11 cellular contexts compared by ENCODE assay signal in genomic region chr10:77971804-77972144, GRCh38. TPM values are rescaled to one million over a fixed set of nuclear protein-coding genes. Genes with fewer than 3 reads are reported as not detected.
DNase-seq lines count a peak whose midpoint lies in the region; ATAC-seq and TF ChIP-seq lines count a peak whose summit lies in the region.
"Had no signal": no experiment of that assay in that cellular context is flagged by ENCODE, and none has a peak within 500 bp of the region (broad histone marks: within the 10 kb centered on the region; RNA-seq: fewer than 3 reads in every experiment).

No MANE protein-coding gene starts in this region.

- H3K4me2 ChIP-seq in H9 (ENCODE audit: insufficient read depth, insufficient read length, low read length): no peak overlapping the region

- WGBS in H9 (ENCODE audit: extremely low coverage, insufficient read length, low lambda C conversion rate): no CpG with 5 or more reads among the region's 3 CpGs

- ATAC-seq in activated naive CD8-positive, alpha-beta T cell treated with anti-CD3 and anti-CD28 coated beads, Interleukin-2, amount 50 U/mL, for 24 hours: no peak
- ATAC-seq in left lung (no peak), HG03280 (IDR thresholded peaks at IDR 0.05; ENCODE audit: unreplicated experiment) (no peak)
- no peak for ATAC-seq in stimulated activated effector memory CD8-positive, alpha-beta T cell treated with anti-CD3 and anti-CD28 coated beads, Interleukin-12 subunit alpha, Interleukin-12 subunit beta, amount 100 ng/mL, for 72 hours

- TF ChIP-seq CTCF in H9 (conservative IDR thresholded peaks at IDR 0.05): no peak
- TF ChIP-seq CTCF in left lung (IDR thresholded peaks at IDR 0.05): no peak
- TF ChIP-seq CTCF in GM10266 (IDR thresholded peaks at IDR 0.05; ENCODE audit: control insufficient read depth, insufficient read depth, low read depth, missing control alignments): no peak

- H3K27ac Mint-ChIP-seq in H9: peak overlapping the region in 2 of 3 experiments; percentile 18 to 82; a peak in 2 of 7 replicates
- H3K27ac Mint-ChIP-seq in activated naive CD8-positive, alpha-beta T cell treated with anti-CD3 and anti-CD28 coated beads, Interleukin-2, amount 50 U/mL, for 24 hours: peak overlapping the region; percentile 68
- H3K27ac Mint-ChIP-seq in stimulated activated effector memory CD8-positive, alpha-beta T cell treated with anti-CD3 and anti-CD28 coated beads, Interleukin-12 subunit alpha, Interleukin-12 subunit beta, amount 100 ng/mL, for 72 hours: peak overlapping the region; percentile 84

- H2BK12ac ChIP-seq in H9 (ENCODE audit: insufficient read length, low read depth, low read length): no peak overlapping the region

- H3K4ac ChIP-seq in H9 (ENCODE audit: low read depth, low read length): no peak overlapping the region

- H2BK15ac ChIP-seq in H9 (ENCODE audit: low read depth, low read length): no peak overlapping the region

- H3K36me3 Mint-ChIP-seq in H9 (ENCODE audit: insufficient read depth in 1 of 3, low read depth in 3 of 3): peaks cover 4 to 17% (median 7%) of the 10 kb centered on the region in 3 experiments; a peak in 5 of 7 replicates
- H3K36me3 Mint-ChIP-seq in activated naive CD8-positive, alpha-beta T cell treated with anti-CD3 and anti-CD28 coated beads, Interleukin-2, amount 50 U/mL, for 24 hours (ENCODE audit: low read depth): peaks cover 17% of the 10 kb centered on the region
- H3K36me3 Mint-ChIP-seq in stimulated activated effector memory CD8-positive, alpha-beta T cell treated with anti-CD3 and anti-CD28 coated beads, Interleukin-12 subunit alpha, Interleukin-12 subunit beta, amount 100 ng/mL, for 72 hours: peaks cover 25% of the 10 kb centered on the region

- no peaks in the 10 kb centered on the region for H3K27me3 ChIP-seq in H9 (ENCODE audit: insufficient read depth, low read length)
- H3K27me3 ChIP-seq in left lung: no peaks in the 10 kb centered on the region

- H2BK5ac ChIP-seq in H9 (ENCODE audit: insufficient read length, low read length): no peak overlapping the region

- H3K9ac ChIP-seq in H9 (ENCODE audit: extremely low read depth, insufficient read length, low read length): no peak overlapping the region

- H4K20me1 ChIP-seq in H9 (ENCODE audit: control insufficient read depth, insufficient read depth, insufficient read length): no peaks in the 10 kb centered on the region

- H2BK120ac ChIP-seq in H9 (ENCODE audit: low read depth, low read length, poor library complexity, severe bottlenecking): no peak overlapping the region

- no peaks in the 10 kb centered on the region for H3K27me3 Mint-ChIP-seq in H9 (ENCODE audit: low read depth)
- no peaks in the 10 kb centered on the region for H3K27me3 Mint-ChIP-seq in activated naive CD8-positive, alpha-beta T cell treated with anti-CD3 and anti-CD28 coated beads, Interleukin-2, amount 50 U/mL, for 24 hours

- no peak for DNase-seq in H9
- no peak for DNase-seq in activated naive CD8-positive, alpha-beta T cell treated with anti-CD3 and anti-CD28 coated beads, Interleukin-2, amount 50 U/mL, for 24 hours
- no peak for DNase-seq in left lung
- DNase-seq in stimulated activated effector memory CD8-positive, alpha-beta T cell treated with anti-CD3 and anti-CD28 coated beads, Interleukin-12 subunit alpha, Interleukin-12 subunit beta, amount 100 ng/mL, for 72 hours (ENCODE audit: low spot score in 2 of 2): no peak
- DNase-seq in germinal center (ENCODE audit: low spot score): no peak
- no peak for DNase-seq in NCI-H1048 (lab: John Stamatoyannopoulos, UW)
- no peak for DNase-seq in GM10266 (ENCODE audit: extremely low spot score)
- DNase-seq: activated T-cell treated with anti-CD3 and anti-CD28 coated beads for 4 hours, head of caudate nucleus, NCI-H1694 treated with DMSO at 0.1 percent for 48 hours had no signal

- H3K23me2 ChIP-seq in H9 (ENCODE audit: insufficient read length, low read depth, low read length, poor library complexity, severe bottlenecking): no peaks in the 10 kb centered on the region

- no peak overlapping the region for H2AFZ ChIP-seq in H9 (ENCODE audit: low read length)

- no peaks in the 10 kb centered on the region for H3K79me2 ChIP-seq in H9 (ENCODE audit: insufficient read depth, low read length)

- H3K18ac ChIP-seq in H9 (ENCODE audit: insufficient read length, low read depth, low read length): no peak overlapping the region

- no peak overlapping the region for H2AK5ac ChIP-seq in H9 (ENCODE audit: insufficient read length, low read length)

- H3K14ac ChIP-seq in H9 (ENCODE audit: insufficient read depth, low read length): no peak overlapping the region

- H3K4me1 Mint-ChIP-seq in H9: peaks cover 17 to 18% of the 10 kb centered on the region in 2 experiments
- peaks cover 13% of the 10 kb centered on the region for H3K4me1 Mint-ChIP-seq in activated naive CD8-positive, alpha-beta T cell treated with anti-CD3 and anti-CD28 coated beads, Interleukin-2, amount 50 U/mL, for 24 hours
- H3K4me1 Mint-ChIP-seq in stimulated activated effector memory CD8-positive, alpha-beta T cell treated with anti-CD3 and anti-CD28 coated beads, Interleukin-12 subunit alpha, Interleukin-12 subunit beta, amount 100 ng/mL, for 72 hours: peaks cover 7% of the 10 kb centered on the region

- no peak overlapping the region for H4K5ac ChIP-seq in H9 (ENCODE audit: insufficient read length, low read depth, low read length)

- no peaks in the 10 kb centered on the region for H3K4me1 ChIP-seq in H9 (ENCODE audit: insufficient read depth, low read length)
- H3K4me1 ChIP-seq in left lung: peaks cover 5 to 10% of the 10 kb centered on the region in 2 donors

- no peak overlapping the region for H3K23ac ChIP-seq in H9 (ENCODE audit: insufficient read length, low read depth, low read length)

- no peak overlapping the region for H3K56ac ChIP-seq in H9 (ENCODE audit: insufficient read length, low read depth, low read length)

- H3T11ph ChIP-seq in H9 (ENCODE audit: low read length): no peak overlapping the region

- H3K4me3 Mint-ChIP-seq in H9: no peak overlapping the region
- no peak overlapping the region for H3K4me3 Mint-ChIP-seq in activated naive CD8-positive, alpha-beta T cell treated with anti-CD3 and anti-CD28 coated beads, Interleukin-2, amount 50 U/mL, for 24 hours
- H3K4me3 Mint-ChIP-seq in stimulated activated effector memory CD8-positive, alpha-beta T cell treated with anti-CD3 and anti-CD28 coated beads, Interleukin-12 subunit alpha, Interleukin-12 subunit beta, amount 100 ng/mL, for 72 hours: no peak overlapping the region

- H3K9me3 Mint-ChIP-seq in H9: no peaks in the 10 kb centered on the region
- no peaks in the 10 kb centered on the region for H3K9me3 Mint-ChIP-seq in activated naive CD8-positive, alpha-beta T cell treated with anti-CD3 and anti-CD28 coated beads, Interleukin-2, amount 50 U/mL, for 24 hours
- H3K9me3 Mint-ChIP-seq in stimulated activated effector memory CD8-positive, alpha-beta T cell treated with anti-CD3 and anti-CD28 coated beads, Interleukin-12 subunit alpha, Interleukin-12 subunit beta, amount 100 ng/mL, for 72 hours: no peaks in the 10 kb centered on the region

- no peak overlapping the region for H3K4me3 ChIP-seq in left lung

- H3K27ac ChIP-seq in H9 (ENCODE audit: insufficient read length, low read depth, low read length) (no peak overlapping the region), left lung (peak overlapping the region; percentile 41 to 64)

- H4K8ac ChIP-seq in H9 (replicated peaks; ENCODE audit: insufficient read length, low read depth, low read length): no peak overlapping the region

- no peak overlapping the region for H2BK20ac ChIP-seq in H9 (ENCODE audit: low read depth, low read length, poor library complexity, severe bottlenecking)

- no peak overlapping the region for H4K91ac ChIP-seq in H9 (ENCODE audit: insufficient read length, low read depth, low read length)

- H3K9me3 ChIP-seq in H9 (ENCODE audit: control insufficient read depth, low read depth, low read length) (no peaks in the 10 kb centered on the region), left lung (no peaks in the 10 kb centered on the region)

- intact Hi-C loops in left lung (cut with DNase I): no loop called here

- peaks cover 0 to 11% of the 10 kb centered on the region in 2 donors for H3K36me3 ChIP-seq in left lung

- no peaks in the 10 kb centered on the region for H3K79me1 ChIP-seq in H9 (ENCODE audit: insufficient read depth, low read depth, low read length, poor library complexity, severe bottlenecking)

RNA-seq across cellular contexts. Expression of gene DLG5, which starts 45.2 kb away (rescaled TPM):
- total RNA-seq in H9 (2021) (67.2 and 67.4 TPM in 2 replicates), left lung (10 to 100 TPM; 17.0 to 28.4 TPM)

RNA-seq across cellular contexts. Expression of gene POLR3A, which starts 57.5 kb away (rescaled TPM):
- total RNA-seq in H9 (2021) (37.6 and 38.0 TPM in 2 replicates), left lung (10 to 100 TPM; 14.0 to 14.1 TPM)
